9 cellular contexts compared by ENCODE assay signal in the genomic region with DNA sequence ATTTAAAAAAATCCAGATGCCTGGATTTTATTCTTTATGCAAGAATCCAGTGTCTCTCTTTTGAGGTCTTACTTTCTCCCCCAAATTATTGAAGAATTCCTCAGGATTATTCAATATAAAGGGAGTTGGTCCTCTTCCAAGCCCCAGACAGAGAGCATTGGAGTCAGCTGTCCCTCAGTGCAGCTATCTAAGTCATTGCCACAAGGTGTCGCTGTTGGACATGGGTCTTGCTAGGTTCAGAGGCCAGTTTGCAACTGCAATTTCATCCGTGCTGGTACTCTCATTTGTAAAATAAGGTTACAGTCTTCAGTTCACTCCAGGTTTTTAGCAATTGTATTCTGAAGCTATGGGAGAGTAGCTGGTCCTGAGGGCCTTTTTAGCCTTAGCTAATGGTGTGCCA. TPM values are rescaled to one million over a fixed set of nuclear protein-coding genes. Genes with fewer than 3 reads are reported as not detected.
A peak's percentile ranks its signal among the peaks of the same experiment; 100 is the strongest.
DNase-seq lines count a peak whose midpoint lies in the region; ATAC-seq and TF ChIP-seq lines count a peak whose summit lies in the region.
"Had no signal": no experiment of that assay in that cellular context is flagged by ENCODE, and none has a peak within 500 bp of the region (broad histone marks: within the 10 kb centered on the region; RNA-seq: fewer than 3 reads in every experiment).

No MANE protein-coding gene starts in this region.

- intact Hi-C loops in activated B cell treated with CpG ODN at 0.5 μM for 24 hours (cut with micrococcal nuclease) (no loop called here), left ventricle myocardium superior (cut with micrococcal nuclease) (loop anchor here (5.0 kb wide), 1 partner anchor 239 kb away; no protein-coding TSS in a partner anchor)

- peaks cover 4% of the 10 kb centered on the region for H3K27me3 Mint-ChIP-seq in activated B cell treated with CpG ODN at 0.5 μM for 24 hours

- DNase-seq in NCI-H2081 (lab: John Stamatoyannopoulos, UW) (peak; percentile 32 to 48), NCI-H2081 treated with DMSO at 0.1 percent for 48 hours (lab: John Stamatoyannopoulos, UW) (no peak), NCI-H1694 (lab: John Stamatoyannopoulos, UW) (peak; percentile 26), activated B cell treated with CpG ODN at 0.5 μM for 24 hours (no peak), left ventricle myocardium superior (no peak), DMS114 treated with DMSO at 0.1 percent for 48 hours (lab: John Stamatoyannopoulos, UW; ENCODE audit: unreplicated experiment) (no peak)
- DNase-seq in stimulated activated CD4-positive, alpha-beta T cell treated with anti-CD3 and anti-CD28 coated beads, Interleukin-2, amount 100 ng/mL, for 48 hours = peak; percentile 45 to 47

- POLR2A ChIA-PET in activated B cell treated with CpG ODN at 0.5 μM for 24 hours (lab: Charles Lee) = interaction anchor here (0.6 kb wide), 1 partner anchor 21 kb away, joined by 3 read pairs; no protein-coding TSS in a partner anchor

- no peak overlapping the region for H3K27ac Mint-ChIP-seq in activated B cell treated with CpG ODN at 0.5 μM for 24 hours
- H3K27ac Mint-ChIP-seq: activated naive CD4-positive, alpha-beta T cell treated with anti-CD3 and anti-CD28 coated beads, Interleukin-2, amount 50 U/mL, for 24 hours had no signal

- no peak for TF ChIP-seq CTCF in activated B cell treated with CpG ODN at 0.5 μM for 24 hours (IDR thresholded peaks at IDR 0.05)

- peaks cover 5% of the 10 kb centered on the region for H3K9me3 Mint-ChIP-seq in activated B cell treated with CpG ODN at 0.5 μM for 24 hours

- H3K36me3 Mint-ChIP-seq in activated B cell treated with CpG ODN at 0.5 μM for 24 hours (ENCODE audit: low read depth) = no peaks in the 10 kb centered on the region
- H3K36me3 Mint-ChIP-seq: activated naive CD4-positive, alpha-beta T cell treated with anti-CD3 and anti-CD28 coated beads, Interleukin-2, amount 50 U/mL, for 24 hours had no signal

- H3K4me1 Mint-ChIP-seq in activated B cell treated with CpG ODN at 0.5 μM for 24 hours = no peaks in the 10 kb centered on the region
- H3K4me1 Mint-ChIP-seq: activated naive CD4-positive, alpha-beta T cell treated with anti-CD3 and anti-CD28 coated beads, Interleukin-2, amount 50 U/mL, for 24 hours had no signal

- CTCF ChIA-PET in activated B cell treated with CpG ODN at 0.5 μM for 24 hours (lab: Charles Lee) = interaction anchor here (1.0 to 4.5 kb wide), 6 partner anchors 8 to 375 kb away, joined by 3 to 41 read pairs (median 7); no protein-coding TSS in a partner anchor

- H3K4me3 Mint-ChIP-seq in activated B cell treated with CpG ODN at 0.5 μM for 24 hours = no peak overlapping the region
- H3K4me3 Mint-ChIP-seq: activated naive CD4-positive, alpha-beta T cell treated with anti-CD3 and anti-CD28 coated beads, Interleukin-2, amount 50 U/mL, for 24 hours had no signal

- ATAC-seq in GM21723 (IDR thresholded peaks at IDR 0.05; ENCODE audit: unreplicated experiment) (peak; percentile 79), activated B cell treated with CpG ODN at 0.5 μM for 24 hours (ENCODE audit: low read depth) (peak; percentile 50), left ventricle myocardium superior (peak; percentile 45)

RNA-seq across cellular contexts. Expression of gene CCN2, which starts 27.8 kb away (rescaled TPM):
- total RNA-seq in activated B cell treated with CpG ODN at 0.5 μM for 24 hours (0.27 and 0.35 TPM in 2 replicates), left ventricle myocardium superior (14.3 TPM)

Comparison
In these comparisons a context has a peak if more than half of its experiments do, and no peak if none do; other contexts are left out.
1. DNase-seq: peak in NCI-H2081 (2 of 2), NCI-H1694 (single experiment) and stimulated activated CD4-positive, alpha-beta T cell treated with anti-CD3 and anti-CD28 coated beads, Interleukin-2, amount 100 ng/mL, for 48 hours (2 of 2); none in NCI-H2081 treated with DMSO at 0.1 percent for 48 hours (single experiment), activated B cell treated with CpG ODN at 0.5 μM for 24 hours (single experiment), left ventricle myocardium superior (single experiment) and DMS114 treated with DMSO at 0.1 percent for 48 hours (single experiment).
2. RNA of gene CCN2, which starts 27.8 kb away (total RNA-seq): 14.3 TPM in left ventricle myocardium superior (single experiment); 0.27 to 0.35 TPM in activated B cell treated with CpG ODN at 0.5 μM for 24 hours; every median in the first group is over 10 times any median in the second.
3. Peak in every context shown above with its lines, with median percentiles within 50 percentile points of each other: ATAC-seq.